ENCODE assay signal across 1 cellular context in the genomic region with DNA sequence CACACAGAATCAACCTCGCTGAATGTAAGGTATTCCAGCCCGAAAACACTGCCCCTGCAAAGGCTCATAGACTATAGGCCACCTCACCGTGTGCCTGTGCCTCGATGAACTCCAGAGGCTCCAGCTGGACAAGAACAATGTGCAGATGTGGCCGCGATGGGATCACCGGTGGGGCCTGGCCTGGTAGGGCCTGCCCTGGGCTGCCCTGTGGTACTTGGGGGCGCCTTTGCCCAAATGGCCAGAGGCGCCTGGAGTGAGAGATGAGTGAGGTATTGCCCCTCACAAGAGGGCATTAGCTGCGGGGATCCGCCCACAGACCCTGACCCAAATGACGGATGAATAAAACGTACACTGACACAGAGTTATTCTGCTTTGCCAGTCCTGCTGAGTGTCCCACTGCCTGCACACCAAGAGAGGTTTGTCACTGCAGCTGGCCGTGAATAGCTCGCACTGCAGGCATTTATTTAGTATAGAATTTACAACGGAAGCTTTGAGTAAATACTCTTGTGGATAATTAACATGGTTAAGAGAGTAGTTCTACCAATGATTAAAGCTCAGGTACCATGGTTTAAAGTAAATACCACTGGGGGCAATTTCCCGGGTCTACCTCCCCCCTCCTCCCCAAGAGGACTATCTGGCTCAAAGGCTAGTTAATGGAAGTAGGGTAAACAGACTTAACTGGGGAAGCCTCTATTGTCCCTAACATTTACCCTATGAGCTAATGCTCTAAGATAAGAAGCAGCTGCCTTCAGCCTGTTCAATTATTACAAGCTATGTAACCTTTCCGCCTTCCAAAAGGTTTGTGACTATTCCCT.
TF ChIP-seq lines count a peak whose summit lies in the region.

No MANE protein-coding gene starts in this region.

TF ChIP-seq in K562, 482 proteins besides CTCF, POLR2A, EP300 and RAD21:
- TF ChIP-seq ZSCAN29 (IDR thresholded peaks at IDR 0.05) (no peak), IRF2 (CRISPR knock-in tag; IDR thresholded peaks at IDR 0.05) (peak; percentile 60), ZNF431 (CRISPR knock-in tag; IDR thresholded peaks at IDR 0.05) (no peak), CEBPG (CRISPR knock-in tag; IDR thresholded peaks at IDR 0.05) (no peak), CEBPG (tag; conservative IDR thresholded peaks at IDR 0.05 in 1 of 2, IDR thresholded peaks at IDR 0.05 in 1 of 2) (no peak), SUPT5H (IDR thresholded peaks at IDR 0.05) (no peak), SIN3B (IDR thresholded peaks at IDR 0.05; ENCODE audit: low read depth) (0 out of 2 replicates have a peak, but pooled peaks have one; percentile 18), ZBED1 (IDR thresholded peaks at IDR 0.05) (no peak), MYNN (IDR thresholded peaks at IDR 0.05) (no peak), MYNN (CRISPR knock-in tag; IDR thresholded peaks at IDR 0.05) (0 out of 2 replicates have a peak, but pooled peaks have one; percentile 2), HMG20B (CRISPR knock-in tag; IDR thresholded peaks at IDR 0.05) (no peak), MEF2D (tag; conservative IDR thresholded peaks at IDR 0.05; ENCODE audit: low read depth) (no peak)
- TF ChIP-seq, protein P1, sequence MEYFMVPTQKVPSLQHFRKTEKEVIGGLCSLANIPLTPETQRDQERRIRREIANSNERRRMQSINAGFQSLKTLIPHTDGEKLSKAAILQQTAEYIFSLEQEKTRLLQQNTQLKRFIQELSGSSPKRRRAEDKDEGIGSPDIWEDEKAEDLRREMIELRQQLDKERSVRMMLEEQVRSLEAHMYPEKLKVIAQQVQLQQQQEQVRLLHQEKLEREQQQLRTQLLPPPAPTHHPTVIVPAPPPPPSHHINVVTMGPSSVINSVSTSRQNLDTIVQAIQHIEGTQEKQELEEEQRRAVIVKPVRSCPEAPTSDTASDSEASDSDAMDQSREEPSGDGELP (CRISPR knock-in tag; IDR thresholded peaks at IDR 0.05; ENCODE audit: borderline replicate concordance), result peak; percentile 28; the same call in 1 of the 2 replicates
- TF ChIP-seq, protein P2, sequence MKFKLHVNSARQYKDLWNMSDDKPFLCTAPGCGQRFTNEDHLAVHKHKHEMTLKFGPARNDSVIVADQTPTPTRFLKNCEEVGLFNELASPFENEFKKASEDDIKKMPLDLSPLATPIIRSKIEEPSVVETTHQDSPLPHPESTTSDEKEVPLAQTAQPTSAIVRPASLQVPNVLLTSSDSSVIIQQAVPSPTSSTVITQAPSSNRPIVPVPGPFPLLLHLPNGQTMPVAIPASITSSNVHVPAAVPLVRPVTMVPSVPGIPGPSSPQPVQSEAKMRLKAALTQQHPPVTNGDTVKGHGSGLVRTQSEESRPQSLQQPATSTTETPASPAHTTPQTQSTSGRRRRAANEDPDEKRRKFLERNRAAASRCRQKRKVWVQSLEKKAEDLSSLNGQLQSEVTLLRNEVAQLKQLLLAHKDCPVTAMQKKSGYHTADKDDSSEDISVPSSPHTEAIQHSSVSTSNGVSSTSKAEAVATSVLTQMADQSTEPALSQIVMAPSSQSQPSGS (CRISPR knock-in tag; IDR thresholded peaks at IDR 0.05), result peak; percentile 70
- TF ChIP-seq, protein P3, sequence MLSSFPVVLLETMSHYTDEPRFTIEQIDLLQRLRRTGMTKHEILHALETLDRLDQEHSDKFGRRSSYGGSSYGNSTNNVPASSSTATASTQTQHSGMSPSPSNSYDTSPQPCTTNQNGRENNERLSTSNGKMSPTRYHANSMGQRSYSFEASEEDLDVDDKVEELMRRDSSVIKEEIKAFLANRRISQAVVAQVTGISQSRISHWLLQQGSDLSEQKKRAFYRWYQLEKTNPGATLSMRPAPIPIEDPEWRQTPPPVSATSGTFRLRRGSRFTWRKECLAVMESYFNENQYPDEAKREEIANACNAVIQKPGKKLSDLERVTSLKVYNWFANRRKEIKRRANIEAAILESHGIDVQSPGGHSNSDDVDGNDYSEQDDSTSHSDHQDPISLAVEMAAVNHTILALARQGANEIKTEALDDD (IDR thresholded peaks at IDR 0.05), result 0 out of 2 replicates have a peak, but pooled peaks have one; percentile 16
- TF ChIP-seq, protein P4, sequence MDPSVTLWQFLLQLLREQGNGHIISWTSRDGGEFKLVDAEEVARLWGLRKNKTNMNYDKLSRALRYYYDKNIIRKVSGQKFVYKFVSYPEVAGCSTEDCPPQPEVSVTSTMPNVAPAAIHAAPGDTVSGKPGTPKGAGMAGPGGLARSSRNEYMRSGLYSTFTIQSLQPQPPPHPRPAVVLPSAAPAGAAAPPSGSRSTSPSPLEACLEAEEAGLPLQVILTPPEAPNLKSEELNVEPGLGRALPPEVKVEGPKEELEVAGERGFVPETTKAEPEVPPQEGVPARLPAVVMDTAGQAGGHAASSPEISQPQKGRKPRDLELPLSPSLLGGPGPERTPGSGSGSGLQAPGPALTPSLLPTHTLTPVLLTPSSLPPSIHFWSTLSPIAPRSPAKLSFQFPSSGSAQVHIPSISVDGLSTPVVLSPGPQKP (CRISPR knock-in tag; IDR thresholded peaks at IDR 0.05), result peak; percentile 47; the same call in 1 of the 2 replicates
- TF ChIP-seq, protein P5, sequence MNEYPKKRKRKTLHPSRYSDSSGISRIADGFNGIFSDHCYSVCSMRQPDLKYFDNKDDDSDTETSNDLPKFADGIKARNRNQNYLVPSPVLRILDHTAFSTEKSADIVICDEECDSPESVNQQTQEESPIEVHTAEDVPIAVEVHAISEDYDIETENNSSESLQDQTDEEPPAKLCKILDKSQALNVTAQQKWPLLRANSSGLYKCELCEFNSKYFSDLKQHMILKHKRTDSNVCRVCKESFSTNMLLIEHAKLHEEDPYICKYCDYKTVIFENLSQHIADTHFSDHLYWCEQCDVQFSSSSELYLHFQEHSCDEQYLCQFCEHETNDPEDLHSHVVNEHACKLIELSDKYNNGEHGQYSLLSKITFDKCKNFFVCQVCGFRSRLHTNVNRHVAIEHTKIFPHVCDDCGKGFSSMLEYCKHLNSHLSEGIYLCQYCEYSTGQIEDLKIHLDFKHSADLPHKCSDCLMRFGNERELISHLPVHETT (CRISPR knock-in tag; conservative IDR thresholded peaks at IDR 0.05 in 1 of 2, IDR thresholded peaks at IDR 0.05 in 1 of 2), result no peak
- TF ChIP-seq, protein P6, sequence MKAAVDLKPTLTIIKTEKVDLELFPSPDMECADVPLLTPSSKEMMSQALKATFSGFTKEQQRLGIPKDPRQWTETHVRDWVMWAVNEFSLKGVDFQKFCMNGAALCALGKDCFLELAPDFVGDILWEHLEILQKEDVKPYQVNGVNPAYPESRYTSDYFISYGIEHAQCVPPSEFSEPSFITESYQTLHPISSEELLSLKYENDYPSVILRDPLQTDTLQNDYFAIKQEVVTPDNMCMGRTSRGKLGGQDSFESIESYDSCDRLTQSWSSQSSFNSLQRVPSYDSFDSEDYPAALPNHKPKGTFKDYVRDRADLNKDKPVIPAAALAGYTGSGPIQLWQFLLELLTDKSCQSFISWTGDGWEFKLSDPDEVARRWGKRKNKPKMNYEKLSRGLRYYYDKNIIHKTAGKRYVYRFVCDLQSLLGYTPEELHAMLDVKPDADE (conservative IDR thresholded peaks at IDR 0.05; ENCODE audit: control insufficient read depth, low read depth, low read length), result 0 out of 2 replicates have a peak, but pooled peaks have one; percentile 37
- TF ChIP-seq, protein P7, sequence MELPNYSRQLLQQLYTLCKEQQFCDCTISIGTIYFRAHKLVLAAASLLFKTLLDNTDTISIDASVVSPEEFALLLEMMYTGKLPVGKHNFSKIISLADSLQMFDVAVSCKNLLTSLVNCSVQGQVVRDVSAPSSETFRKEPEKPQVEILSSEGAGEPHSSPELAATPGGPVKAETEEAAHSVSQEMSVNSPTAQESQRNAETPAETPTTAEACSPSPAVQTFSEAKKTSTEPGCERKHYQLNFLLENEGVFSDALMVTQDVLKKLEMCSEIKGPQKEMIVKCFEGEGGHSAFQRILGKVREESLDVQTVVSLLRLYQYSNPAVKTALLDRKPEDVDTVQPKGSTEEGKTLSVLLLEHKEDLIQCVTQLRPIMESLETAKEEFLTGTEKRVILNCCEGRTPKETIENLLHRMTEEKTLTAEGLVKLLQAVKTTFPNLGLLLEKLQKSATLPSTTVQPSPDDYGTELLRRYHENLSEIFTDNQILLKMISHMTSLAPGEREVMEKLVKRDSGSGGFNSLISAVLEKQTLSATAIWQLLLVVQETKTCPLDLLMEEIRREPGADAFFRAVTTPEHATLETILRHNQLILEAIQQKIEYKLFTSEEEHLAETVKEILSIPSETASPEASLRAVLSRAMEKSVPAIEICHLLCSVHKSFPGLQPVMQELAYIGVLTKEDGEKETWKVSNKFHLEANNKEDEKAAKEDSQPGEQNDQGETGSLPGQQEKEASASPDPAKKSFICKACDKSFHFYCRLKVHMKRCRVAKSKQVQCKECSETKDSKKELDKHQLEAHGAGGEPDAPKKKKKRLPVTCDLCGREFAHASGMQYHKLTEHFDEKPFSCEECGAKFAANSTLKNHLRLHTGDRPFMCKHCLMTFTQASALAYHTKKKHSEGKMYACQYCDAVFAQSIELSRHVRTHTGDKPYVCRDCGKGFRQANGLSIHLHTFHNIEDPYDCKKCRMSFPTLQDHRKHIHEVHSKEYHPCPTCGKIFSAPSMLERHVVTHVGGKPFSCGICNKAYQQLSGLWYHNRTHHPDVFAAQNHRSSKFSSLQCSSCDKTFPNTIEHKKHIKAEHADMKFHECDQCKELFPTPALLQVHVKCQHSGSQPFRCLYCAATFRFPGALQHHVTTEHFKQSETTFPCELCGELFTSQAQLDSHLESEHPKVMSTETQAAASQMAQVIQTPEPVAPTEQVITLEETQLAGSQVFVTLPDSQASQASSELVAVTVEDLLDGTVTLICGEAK (IDR thresholded peaks at IDR 0.05), result no peak
- TF ChIP-seq, protein P7 (CRISPR knock-in tag; IDR thresholded peaks at IDR 0.05), result 0 out of 2 replicates have a peak, but pooled peaks have one; percentile 12
